ENCODE assay signal across 1 cellular context in the genomic region with DNA sequence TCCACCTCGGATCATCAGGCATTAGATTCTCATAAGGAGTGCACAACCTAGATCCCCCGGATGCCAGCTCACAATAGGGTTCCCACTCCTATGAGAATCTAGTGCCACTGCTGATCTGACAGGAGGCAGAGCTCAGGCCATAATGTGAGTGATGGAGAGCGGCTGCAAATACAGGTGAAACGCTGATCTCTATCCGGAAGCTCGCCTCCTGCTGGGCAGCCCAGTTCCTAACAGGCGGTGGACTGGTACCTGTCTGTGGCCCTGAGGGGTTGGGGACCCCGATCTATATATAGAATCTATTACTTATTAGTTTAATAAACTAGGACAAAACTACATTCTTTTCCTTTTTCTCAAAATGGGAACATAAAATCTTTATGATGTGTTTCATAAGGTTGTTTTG.
TF ChIP-seq lines count a peak whose summit lies in the region.

No MANE protein-coding gene starts in this region.

TF ChIP-seq in SK-N-SH, 30 proteins besides CTCF, POLR2A, EP300 and RAD21:
- TF ChIP-seq, protein P1, sequence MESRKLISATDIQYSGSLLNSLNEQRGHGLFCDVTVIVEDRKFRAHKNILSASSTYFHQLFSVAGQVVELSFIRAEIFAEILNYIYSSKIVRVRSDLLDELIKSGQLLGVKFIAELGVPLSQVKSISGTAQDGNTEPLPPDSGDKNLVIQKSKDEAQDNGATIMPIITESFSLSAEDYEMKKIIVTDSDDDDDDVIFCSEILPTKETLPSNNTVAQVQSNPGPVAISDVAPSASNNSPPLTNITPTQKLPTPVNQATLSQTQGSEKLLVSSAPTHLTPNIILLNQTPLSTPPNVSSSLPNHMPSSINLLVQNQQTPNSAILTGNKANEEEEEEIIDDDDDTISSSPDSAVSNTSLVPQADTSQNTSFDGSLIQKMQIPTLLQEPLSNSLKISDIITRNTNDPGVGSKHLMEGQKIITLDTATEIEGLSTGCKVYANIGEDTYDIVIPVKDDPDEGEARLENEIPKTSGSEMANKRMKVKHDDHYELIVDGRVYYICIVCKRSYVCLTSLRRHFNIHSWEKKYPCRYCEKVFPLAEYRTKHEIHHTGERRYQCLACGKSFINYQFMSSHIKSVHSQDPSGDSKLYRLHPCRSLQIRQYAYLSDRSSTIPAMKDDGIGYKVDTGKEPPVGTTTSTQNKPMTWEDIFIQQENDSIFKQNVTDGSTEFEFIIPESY (IDR thresholded peaks at IDR 0.05; ENCODE audit: borderline replicate concordance, low read depth) = no peak
- TF ChIP-seq, protein P2, sequence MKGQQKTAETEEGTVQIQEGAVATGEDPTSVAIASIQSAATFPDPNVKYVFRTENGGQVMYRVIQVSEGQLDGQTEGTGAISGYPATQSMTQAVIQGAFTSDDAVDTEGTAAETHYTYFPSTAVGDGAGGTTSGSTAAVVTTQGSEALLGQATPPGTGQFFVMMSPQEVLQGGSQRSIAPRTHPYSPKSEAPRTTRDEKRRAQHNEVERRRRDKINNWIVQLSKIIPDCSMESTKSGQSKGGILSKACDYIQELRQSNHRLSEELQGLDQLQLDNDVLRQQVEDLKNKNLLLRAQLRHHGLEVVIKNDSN (IDR thresholded peaks at IDR 0.05; ENCODE audit: borderline replicate concordance, low read depth) = no peak
- TF ChIP-seq MXI1 (IDR thresholded peaks at IDR 0.05; ENCODE audit: low read depth, low read length) (no peak), YY1 (IDR thresholded peaks at IDR 0.05; ENCODE audit: low read depth) (no peak), FOXM1 (IDR thresholded peaks at IDR 0.05; ENCODE audit: low read depth) (no peak), GATA2 (CRISPR knock-in tag; IDR thresholded peaks at IDR 0.05) (no peak), JUND (IDR thresholded peaks at IDR 0.05) (no peak), TAF1 (IDR thresholded peaks at IDR 0.05; ENCODE audit: borderline replicate concordance, low read depth, low read length) (no peak)
- TF ChIP-seq, protein P3, sequence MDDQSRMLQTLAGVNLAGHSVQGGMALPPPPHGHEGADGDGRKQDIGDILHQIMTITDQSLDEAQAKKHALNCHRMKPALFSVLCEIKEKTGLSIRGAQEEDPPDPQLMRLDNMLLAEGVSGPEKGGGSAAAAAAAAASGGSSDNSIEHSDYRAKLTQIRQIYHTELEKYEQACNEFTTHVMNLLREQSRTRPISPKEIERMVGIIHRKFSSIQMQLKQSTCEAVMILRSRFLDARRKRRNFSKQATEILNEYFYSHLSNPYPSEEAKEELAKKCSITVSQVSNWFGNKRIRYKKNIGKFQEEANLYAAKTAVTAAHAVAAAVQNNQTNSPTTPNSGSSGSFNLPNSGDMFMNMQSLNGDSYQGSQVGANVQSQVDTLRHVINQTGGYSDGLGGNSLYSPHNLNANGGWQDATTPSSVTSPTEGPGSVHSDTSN (IDR thresholded peaks at IDR 0.05) = no peak
